26 cellular contexts compared by ENCODE assay signal in the genomic region with DNA sequence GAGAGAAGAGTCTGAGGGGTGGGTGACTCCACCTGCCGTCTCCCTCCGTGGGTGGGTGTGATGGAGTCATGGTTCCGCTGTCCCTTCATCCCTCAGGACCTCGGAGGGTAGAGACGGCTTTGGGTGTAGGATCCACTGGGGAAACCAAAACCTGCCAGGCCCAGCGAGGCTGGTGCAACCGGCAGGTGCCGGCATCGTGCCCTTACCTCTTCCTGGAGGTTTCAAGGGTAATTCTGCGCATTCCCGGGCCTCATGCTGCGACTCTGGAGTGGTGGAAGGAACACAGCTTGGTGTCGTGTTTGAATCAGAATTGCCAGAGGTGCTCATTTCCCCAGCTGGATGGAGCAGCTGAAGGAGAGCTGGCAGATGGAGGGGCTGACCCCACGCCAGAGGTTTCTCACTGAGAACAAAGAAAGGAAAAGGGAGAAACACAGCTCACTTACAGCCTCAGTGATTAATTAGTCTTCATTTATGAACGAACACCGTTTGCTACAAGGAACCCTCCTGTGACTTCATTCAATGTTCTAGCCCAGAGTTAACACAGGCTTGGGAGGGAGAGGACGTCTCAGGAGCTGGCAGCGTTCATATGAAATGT. TPM values are rescaled to one million over a fixed set of nuclear protein-coding genes. Genes with fewer than 3 reads are reported as not detected.
DNase-seq lines count a peak whose midpoint lies in the region; ATAC-seq and TF ChIP-seq lines count a peak whose summit lies in the region.
"Had no signal": no experiment of that assay in that cellular context is flagged by ENCODE, and none has a peak within 500 bp of the region (broad histone marks: within the 10 kb centered on the region; RNA-seq: fewer than 3 reads in every experiment).

No MANE protein-coding gene starts in this region.

- no peaks in the 10 kb centered on the region for H3K27me3 Mint-ChIP-seq in chondrocyte (ENCODE audit: low read depth)
- H3K27me3 Mint-ChIP-seq: activated CD4-positive, alpha-beta T cell treated with anti-CD3 and anti-CD28 coated beads, Interleukin-2, amount 10 ng/mL, durations not matched to agents 24 days and 14 days; CD4-positive, CD25-positive, alpha-beta regulatory T cell; naive B cell had no signal

- no peaks in the 10 kb centered on the region for H3K79me2 ChIP-seq in hepatocyte

- H3K9me3 Mint-ChIP-seq in chondrocyte (ENCODE audit: low read depth): peaks cover 7% of the 10 kb centered on the region
- H3K9me3 Mint-ChIP-seq: activated CD4-positive, alpha-beta T cell treated with anti-CD3 and anti-CD28 coated beads, Interleukin-2, amount 10 ng/mL, durations not matched to agents 24 days and 14 days; naive B cell; T-helper 1 cell treated with Interleukin-12 subunit alpha and Interleukin-12 subunit beta and Interleukin-4 antibody, amounts not matched to agents 30 μg/mL and 1 μg/mL, for 36 hours had no signal

- 83% methylated on average over 18 of the region's 18 CpGs for WGBS in hepatocyte (ENCODE audit: low lambda C conversion rate, missing lambda C conversion rate)

- H3K27me3 ChIP-seq in hepatocyte: no peaks in the 10 kb centered on the region
- H3K27me3 ChIP-seq: upper lobe of left lung had no signal

- intact Hi-C loops in mucosa of descending colon (cut with DNase I, micrococcal nuclease): no loop called here

- no peak for TF ChIP-seq CTCF in chondrocyte (IDR thresholded peaks at IDR 0.05)
- no peak for TF ChIP-seq CTCF in mucosa of descending colon (IDR thresholded peaks at IDR 0.05)
- no peak for TF ChIP-seq CTCF in hepatocyte (IDR thresholded peaks at IDR 0.05; ENCODE audit: poor library complexity)

- H3K9me3 ChIP-seq in mucosa of descending colon (no peaks in the 10 kb centered on the region), hepatocyte (ENCODE audit: low read depth) (no peaks in the 10 kb centered on the region)
- H3K9me3 ChIP-seq: upper lobe of left lung had no signal

- H3K4me1 ChIP-seq in mucosa of descending colon (ENCODE audit: low read depth) (peaks cover 15% of the 10 kb centered on the region), hepatocyte (ENCODE audit: insufficient read depth) (no peaks in the 10 kb centered on the region)

- DNase-seq in DMS 273 (lab: John Stamatoyannopoulos, UW; ENCODE audit: unreplicated experiment) (peak; percentile 60), DMS 273 treated with DMSO at 0.1 percent for 48 hours (lab: John Stamatoyannopoulos, UW) (no peak), NCI-H2171 (lab: John Stamatoyannopoulos, UW) (peak; percentile 46), chondrocyte (ENCODE audit: low spot score) (peak; percentile 66), mucosa of descending colon (peak in 2 of 3 donors; percentile 25 to 27), hepatocyte (ENCODE audit: low spot score) (no peak), SHP77 (lab: John Stamatoyannopoulos, UW) (no peak)
- DNase-seq: activated CD4-positive, alpha-beta T cell treated with anti-CD3 and anti-CD28 coated beads, Interleukin-2, amount 10 ng/mL, durations not matched to agents 24 days and 14 days; CD4-positive, CD25-positive, alpha-beta regulatory T cell; head of caudate nucleus; left cardiac atrium; mesendoderm; MV-4-11; naive B cell; NCI-H1930; NCI-H510A treated with DMSO at 0.1 percent for 48 hours; retina; upper lobe of left lung had no signal

- H3K36me3 Mint-ChIP-seq in chondrocyte (ENCODE audit: low read depth): peaks cover 5% of the 10 kb centered on the region
- H3K36me3 Mint-ChIP-seq: activated naive CD4-positive, alpha-beta T cell treated with anti-CD3 and anti-CD28 coated beads, Interleukin-2, amount 50 U/mL, for 72 hours; CD4-positive, CD25-positive, alpha-beta regulatory T cell; naive B cell had no signal

- H3K27ac Mint-ChIP-seq in chondrocyte (ENCODE audit: unreplicated experiment): no peak overlapping the region
- H3K27ac Mint-ChIP-seq: activated CD4-positive, alpha-beta T cell treated with anti-CD3 and anti-CD28 coated beads, Interleukin-2, amount 10 ng/mL, durations not matched to agents 24 days and 14 days; naive B cell had no signal

- H3K4me3 Mint-ChIP-seq in chondrocyte (ENCODE audit: unreplicated experiment): no peak overlapping the region
- H3K4me3 Mint-ChIP-seq: activated CD4-positive, alpha-beta T cell treated with anti-CD3 and anti-CD28 coated beads, Interleukin-2, amount 10 ng/mL, durations not matched to agents 24 days and 14 days; CD4-positive, CD25-positive, alpha-beta regulatory T cell; naive B cell; T-helper 1 cell treated with Interleukin-12 subunit alpha and Interleukin-12 subunit beta and Interleukin-4 antibody, amounts not matched to agents 30 μg/mL and 1 μg/mL, for 36 hours had no signal

- H3K27ac ChIP-seq in hepatocyte: no peak overlapping the region
- H3K27ac ChIP-seq: 22Rv1, KMS-11 had no signal

- H3K4me1 Mint-ChIP-seq in chondrocyte (ENCODE audit: low read depth): peaks cover 16% of the 10 kb centered on the region

- H3K4me2 ChIP-seq in hepatocyte: no peak overlapping the region
- H3K4me2 ChIP-seq: KMS-11 had no signal

- no peak overlapping the region for H2AFZ ChIP-seq in hepatocyte

- no peak overlapping the region for H3K4me3 ChIP-seq in mucosa of descending colon
- H3K4me3 ChIP-seq in hepatocyte: no peak overlapping the region
- H3K4me3 ChIP-seq: upper lobe of left lung had no signal

- H3K9me2 ChIP-seq in hepatocyte (replicated peaks; ENCODE audit: insufficient read depth): no peaks in the 10 kb centered on the region

- H4K20me1 ChIP-seq in hepatocyte (ENCODE audit: insufficient read depth, poor library complexity, severe bottlenecking): no peaks in the 10 kb centered on the region

- ATAC-seq in mucosa of descending colon (no peak), GM18873 (IDR thresholded peaks at IDR 0.05; ENCODE audit: low FRiP score, unreplicated experiment) (no peak)
- ATAC-seq: activated naive CD4-positive, alpha-beta T cell treated with anti-CD3 and anti-CD28 coated beads, Interleukin-2, amount 50 U/mL, for 72 hours; left cardiac atrium; Panc1 had no signal

- no peaks in the 10 kb centered on the region for H3K36me3 ChIP-seq in mucosa of descending colon (ENCODE audit: low read depth)
- no peaks in the 10 kb centered on the region for H3K36me3 ChIP-seq in hepatocyte (replicated peaks; ENCODE audit: insufficient read depth, low read depth)
- H3K36me3 ChIP-seq: upper lobe of left lung had no signal

RNA-seq across cellular contexts. Expression of a gene that starts 16.2 kb away (rescaled TPM):
- total RNA-seq in chondrocyte (0.53 to 1.7 TPM (median 1.5 TPM) in 3 replicates), mucosa of descending colon (100 to 1,000 TPM in 2 of 3 donors, 10 to 100 TPM in 1; 72.8 to 253 (median 247) TPM), hepatocyte (2.4 and 4.1 TPM in 2 replicates)
- 2.2 and 4.5 TPM in 2 replicates for polyA plus RNA-seq in hepatocyte
- total RNA-seq: dermis microvascular lymphatic vessel endothelial cell, osteocyte had no signal

Comparison
In these comparisons a context has a peak if more than half of its experiments do, and no peak if none do; other contexts are left out.
1. DNase-seq: peak in DMS 273 (single experiment), NCI-H2171 (single experiment), chondrocyte (single experiment) and mucosa of descending colon (2 of 3); none in DMS 273 treated with DMSO at 0.1 percent for 48 hours (single experiment), hepatocyte (single experiment) and SHP77 (0 of 2).
2. RNA of a gene that starts 16.2 kb away (total RNA-seq): 72.8 to 253 TPM in mucosa of descending colon; 2.4 to 4.1 TPM in hepatocyte and 0.53 to 1.7 TPM in chondrocyte; every median in the first group is over 10 times any median in the second.